In the genomic region with DNA sequence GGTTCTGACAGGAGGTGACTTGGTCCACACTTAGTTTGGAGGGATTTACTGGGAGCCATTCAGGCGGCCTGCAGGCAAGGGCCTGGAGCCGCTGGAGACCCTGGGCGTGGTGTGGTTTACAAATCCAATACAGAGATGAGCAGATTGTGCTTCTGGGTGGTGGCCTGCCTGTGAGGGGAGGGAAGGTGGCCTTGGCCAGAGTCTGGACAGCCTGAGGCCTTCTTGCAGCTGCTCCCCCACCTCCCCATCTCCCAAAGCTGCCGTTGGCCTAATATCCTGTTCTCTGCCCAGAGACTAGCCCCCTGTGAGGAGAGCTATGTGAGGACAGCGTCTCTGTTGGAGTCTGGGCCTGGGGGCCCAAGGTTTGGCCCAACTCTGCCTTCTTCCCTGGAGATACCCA, we compare ENCODE assay signal across 23 cellular contexts.
"Had no signal": no experiment of that assay in that cellular context is flagged by ENCODE, and none has a peak within 500 bp of the region (broad histone marks: within the 10 kb centered on the region; RNA-seq: fewer than 3 reads in every experiment).

No MANE protein-coding gene starts in this region.

- H3K27ac ChIP-seq: epithelial cell of prostate, esophagus squamous epithelium, left lung, lower lobe of right lung, parathyroid adenoma, psoas muscle, suprapubic skin, tibial artery, upper lobe of right lung had no signal

- H3K4me1 Mint-ChIP-seq: central memory CD8-positive, alpha-beta T cell had no signal

- H3K9me3 ChIP-seq: esophagus squamous epithelium, left lung, lower lobe of right lung, psoas muscle, suprapubic skin, tibial artery, upper lobe of right lung had no signal

- H3K4me3 ChIP-seq: esophagus squamous epithelium, left lung, lower lobe of right lung, psoas muscle, suprapubic skin, tibial artery, upper lobe of right lung had no signal

- H3K27me3 ChIP-seq: esophagus squamous epithelium, left lung, suprapubic skin, tibial artery, upper lobe of right lung had no signal

- H3K27me3 Mint-ChIP-seq: activated CD4-positive, alpha-beta T cell treated with anti-CD3 and anti-CD28 coated beads for 36 hours; activated CD8-positive, alpha-beta memory T cell treated with anti-CD3 and anti-CD28 coated beads, Interleukin-2, amount 10 ng/mL, durations not matched to agents 7 days and 5 days; activated naive CD8-positive, alpha-beta T cell; central memory CD8-positive, alpha-beta T cell; naive thymus-derived CD4-positive, alpha-beta T cell had no signal

- DNase-seq: activated CD4-positive, alpha-beta T cell treated with anti-CD3 and anti-CD28 coated beads for 36 hours; activated CD4-positive, CD25-positive, alpha-beta regulatory T cell; activated CD8-positive, alpha-beta memory T cell treated with anti-CD3 and anti-CD28 coated beads, Interleukin-2, amount 10 ng/mL, durations not matched to agents 7 days and 5 days; activated CD8-positive, alpha-beta T cell treated with anti-CD3 and anti-CD28 coated beads, Interleukin-2, amount 10 ng/mL, durations not matched to agents 7 days and 5 days; activated naive CD4-positive, alpha-beta T cell treated with Interleukin-2 at 50 U/mL for 16 hours; activated T-cell treated with anti-CD3 and anti-CD28 coated beads, Interleukin-2, amount 50 U/mL, for 48 hours; anterior cingulate cortex; dermis blood vessel endothelial cell; effector CD8-positive, alpha-beta T cell; esophagus squamous epithelium; left lung; lower lobe of right lung; naive thymus-derived CD4-positive, alpha-beta T cell; psoas muscle; stimulated activated naive CD4-positive, alpha-beta T cell; T-helper 2 cell; tibial artery; upper lobe of right lung had no signal

- H3K4me1 ChIP-seq: left lung, lower lobe of right lung, parathyroid adenoma, psoas muscle, upper lobe of right lung had no signal

- H3K9me3 Mint-ChIP-seq: central memory CD8-positive, alpha-beta T cell; naive thymus-derived CD4-positive, alpha-beta T cell had no signal

- H3K36me3 Mint-ChIP-seq: activated CD8-positive, alpha-beta memory T cell treated with anti-CD3 and anti-CD28 coated beads, Interleukin-2, amount 10 ng/mL, durations not matched to agents 7 days and 5 days; activated naive CD8-positive, alpha-beta T cell; naive thymus-derived CD4-positive, alpha-beta T cell had no signal

- H3K4me3 Mint-ChIP-seq: activated CD4-positive, alpha-beta T cell treated with anti-CD3 and anti-CD28 coated beads for 36 hours; activated CD8-positive, alpha-beta memory T cell treated with anti-CD3 and anti-CD28 coated beads, Interleukin-2, amount 10 ng/mL, durations not matched to agents 7 days and 5 days; activated CD8-positive, alpha-beta T cell treated with anti-CD3 and anti-CD28 coated beads, Interleukin-2, amount 10 ng/mL, durations not matched to agents 7 days and 5 days; activated naive CD8-positive, alpha-beta T cell; central memory CD8-positive, alpha-beta T cell; naive thymus-derived CD4-positive, alpha-beta T cell had no signal

- ATAC-seq: activated CD4-positive, alpha-beta T cell treated with anti-CD3 and anti-CD28 coated beads for 36 hours; activated CD8-positive, alpha-beta memory T cell treated with anti-CD3 and anti-CD28 coated beads, Interleukin-2, amount 10 ng/mL, durations not matched to agents 7 days and 5 days; activated CD8-positive, alpha-beta T cell treated with anti-CD3 and anti-CD28 coated beads, Interleukin-2, amount 10 ng/mL, durations not matched to agents 7 days and 5 days; lower lobe of right lung; naive thymus-derived CD4-positive, alpha-beta T cell; psoas muscle; upper lobe of right lung had no signal

- H3K27ac Mint-ChIP-seq: activated CD4-positive, alpha-beta T cell treated with anti-CD3 and anti-CD28 coated beads for 36 hours; activated CD8-positive, alpha-beta memory T cell treated with anti-CD3 and anti-CD28 coated beads, Interleukin-2, amount 10 ng/mL, durations not matched to agents 7 days and 5 days; activated CD8-positive, alpha-beta T cell treated with anti-CD3 and anti-CD28 coated beads, Interleukin-2, amount 10 ng/mL, durations not matched to agents 7 days and 5 days; activated naive CD8-positive, alpha-beta T cell; naive thymus-derived CD4-positive, alpha-beta T cell had no signal

- H3K36me3 ChIP-seq: esophagus squamous epithelium, left lung, lower lobe of right lung, suprapubic skin, tibial artery, upper lobe of right lung had no signal
